ENCODE assay signal across 2 cellular contexts in the genomic region with DNA sequence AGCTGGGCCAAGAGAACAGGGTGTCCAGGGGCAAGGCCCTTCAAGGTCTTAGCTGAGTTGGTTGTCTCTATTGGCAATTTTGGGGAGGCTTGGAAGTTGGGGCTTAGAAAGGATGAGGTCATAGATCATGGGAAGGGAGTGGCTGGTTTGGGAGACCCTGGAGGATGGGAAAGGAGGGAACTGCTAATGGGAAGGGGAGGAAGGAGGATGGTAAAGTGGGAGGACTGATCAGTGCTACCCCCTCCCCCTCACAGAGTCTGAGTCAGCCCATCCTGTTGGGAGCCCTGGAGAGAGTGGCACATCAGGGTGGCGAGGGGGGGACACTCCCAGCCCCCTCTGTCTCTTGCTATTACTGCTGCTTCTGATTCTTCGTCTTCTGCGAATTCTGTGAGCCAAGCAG.
TF ChIP-seq lines count a peak whose summit lies in the region.

No MANE protein-coding gene starts in this region.

TF ChIP-seq in HepG2, 621 proteins besides CTCF, POLR2A, EP300 and RAD21:
- TF ChIP-seq ATF7 (IDR thresholded peaks at IDR 0.05) (peak; percentile 79), ATF7 (CRISPR knock-in tag; IDR thresholded peaks at IDR 0.05) (no peak), ZEB1 (IDR thresholded peaks at IDR 0.05; ENCODE audit: insufficient replicate concordance, low read depth) (no peak)
- TF ChIP-seq, protein P1, sequence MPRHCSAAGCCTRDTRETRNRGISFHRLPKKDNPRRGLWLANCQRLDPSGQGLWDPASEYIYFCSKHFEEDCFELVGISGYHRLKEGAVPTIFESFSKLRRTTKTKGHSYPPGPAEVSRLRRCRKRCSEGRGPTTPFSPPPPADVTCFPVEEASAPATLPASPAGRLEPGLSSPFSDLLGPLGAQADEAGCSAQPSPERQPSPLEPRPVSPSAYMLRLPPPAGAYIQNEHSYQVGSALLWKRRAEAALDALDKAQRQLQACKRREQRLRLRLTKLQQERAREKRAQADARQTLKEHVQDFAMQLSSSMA (CRISPR knock-in tag; IDR thresholded peaks at IDR 0.05) = no peak

TF ChIP-seq in endothelial cell of umbilical vein, 7 proteins besides CTCF, POLR2A, EP300 and RAD21:
- TF ChIP-seq POLR2AphosphoS5 (IDR thresholded peaks at IDR 0.05; ENCODE audit: insufficient read depth, low read depth, low read length) (no peak), GATA2 (IDR thresholded peaks at IDR 0.05; ENCODE audit: insufficient read depth, insufficient read length, low read depth, low read length) (no peak), FOS (IDR thresholded peaks at IDR 0.05; ENCODE audit: borderline replicate concordance, insufficient read depth, low read length) (no peak), JUN (IDR thresholded peaks at IDR 0.05; ENCODE audit: borderline replicate concordance, insufficient read depth, insufficient read length, low read depth) (no peak), MYC (IDR thresholded peaks at IDR 0.05; ENCODE audit: low read depth, low read length) (no peak), EZH2 (IDR thresholded peaks at IDR 0.05; ENCODE audit: borderline replicate concordance, low read depth, low read length, severe bottlenecking) (no peak)
- TF ChIP-seq, protein P2, sequence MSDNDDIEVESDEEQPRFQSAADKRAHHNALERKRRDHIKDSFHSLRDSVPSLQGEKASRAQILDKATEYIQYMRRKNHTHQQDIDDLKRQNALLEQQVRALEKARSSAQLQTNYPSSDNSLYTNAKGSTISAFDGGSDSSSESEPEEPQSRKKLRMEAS (IDR thresholded peaks at IDR 0.05; ENCODE audit: insufficient read depth, insufficient read length) = no peak
